In the genomic region with DNA sequence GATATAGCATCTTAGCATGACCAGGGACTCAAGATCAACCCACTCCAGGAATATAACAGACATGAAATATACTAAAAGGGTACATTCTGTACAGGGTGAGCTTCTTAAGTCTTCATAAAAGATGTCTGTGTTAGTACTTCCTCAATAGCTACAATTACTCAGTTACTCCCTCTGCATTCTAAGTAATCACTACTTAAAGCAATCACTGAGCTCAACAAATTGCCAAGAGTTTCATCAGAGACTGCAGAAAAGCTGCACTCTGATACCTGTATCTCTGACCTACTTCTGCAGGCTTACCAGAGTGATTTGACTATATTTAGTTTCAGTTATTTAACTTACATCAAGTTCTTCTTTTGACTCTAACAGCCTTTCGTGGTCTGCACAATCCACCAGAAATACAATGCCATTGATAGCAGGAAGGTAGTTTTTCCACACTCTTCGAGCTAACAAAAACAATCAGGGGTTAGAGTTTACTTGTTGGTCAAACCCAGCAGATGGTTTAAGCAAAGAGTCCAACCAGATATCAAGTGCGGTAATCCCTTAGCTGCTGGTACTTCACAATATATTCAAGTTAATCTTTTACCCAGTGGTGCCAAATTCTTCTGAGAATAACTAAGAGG, we compare ENCODE assay signal across 11 cellular contexts. TPM values are rescaled to one million over a fixed set of nuclear protein-coding genes. Genes with fewer than 3 reads are reported as not detected.
DNase-seq lines count a peak whose midpoint lies in the region; ATAC-seq, FAIRE-seq and TF ChIP-seq lines count a peak whose summit lies in the region.
"Had no signal": no experiment of that assay in that cellular context is flagged by ENCODE, and none has a peak within 500 bp of the region (broad histone marks: within the 10 kb centered on the region; RNA-seq: fewer than 3 reads in every experiment).

No MANE protein-coding gene starts in this region.

- no peak for DNase-seq in GM18507 (ENCODE audit: extremely low spot score, insufficient read length, low read depth)
- no peak for DNase-seq in naive thymus-derived CD4-positive, alpha-beta T cell
- no peak for DNase-seq in NCI-H1436 treated with DMSO at 0.1 percent for 48 hours (lab: John Stamatoyannopoulos, UW)
- DNase-seq in SKM-1 (lab: John Stamatoyannopoulos, UW; ENCODE audit: unreplicated experiment), result no peak
- no peak for DNase-seq in NCI-H1694 treated with DMSO at 0.1 percent for 48 hours (lab: John Stamatoyannopoulos, UW)
- DNase-seq in NCI-H2107 (lab: John Stamatoyannopoulos, UW), result no peak
- DNase-seq: effector CD4-positive, alpha-beta T cell; immature natural killer cell had no signal

- no peak for TF ChIP-seq CTCF in HEK293 (tag by site-specific recombination; IDR thresholded peaks at IDR 0.05)

- peaks cover 59 to 76% of the 10 kb centered on the region in 2 experiments for H3K36me3 ChIP-seq in HEK293 (ENCODE audit: control insufficient read depth in 2 of 2, insufficient read depth in 1 of 2, low read length in 2 of 2)
- peaks cover 13 to 75% (median 50%) of the 10 kb centered on the region in 3 experiments for H3K36me3 ChIP-seq in naive thymus-derived CD4-positive, alpha-beta T cell (ENCODE audit: control insufficient read depth in 2 of 3, insufficient read depth in 3 of 3, low read length in 3 of 3)

- POLR2A ChIA-PET in HEK293 (lab: Yijun Ruan, JAX), result interaction anchor here (0.6 to 1.4 kb wide), 3 partner anchors 11 to 295 kb away, joined by 3 to 8 read pairs (median 3); no protein-coding TSS in a partner anchor
- POLR2A ChIA-PET in naive thymus-derived CD4-positive, alpha-beta T cell (lab: Charles Lee), result no interaction called here

- H3K9me3 Mint-ChIP-seq in T-helper 1 cell treated with Interleukin-12 subunit alpha and Interleukin-12 subunit beta and Interleukin-4 antibody, amounts not matched to agents 30 μg/mL and 1 μg/mL, for 36 hours, result no peaks in the 10 kb centered on the region
- no peaks in the 10 kb centered on the region for H3K9me3 Mint-ChIP-seq in naive thymus-derived CD4-positive, alpha-beta T cell
- H3K9me3 Mint-ChIP-seq: immature natural killer cell had no signal

- H3K27ac ChIP-seq in HEK293 (ENCODE audit: extremely low read depth, low read depth, low read length), result no peak overlapping the region
- no peak overlapping the region for H3K27ac ChIP-seq in naive thymus-derived CD4-positive, alpha-beta T cell (ENCODE audit: low read depth, low read length)
- H3K27ac ChIP-seq: thoracic aorta had no signal

- no peak overlapping the region for H3K4me3 ChIP-seq in HEK293 (ENCODE audit: low read depth, low read length)
- no peak overlapping the region for H3K4me3 ChIP-seq in naive thymus-derived CD4-positive, alpha-beta T cell (ENCODE audit: low read length)
- H3K4me3 ChIP-seq: thoracic aorta had no signal

- no peaks in the 10 kb centered on the region for H3K27me3 Mint-ChIP-seq in T-helper 1 cell treated with Interleukin-12 subunit alpha and Interleukin-12 subunit beta and Interleukin-4 antibody, amounts not matched to agents 30 μg/mL and 1 μg/mL, for 36 hours (ENCODE audit: low read depth)
- no peaks in the 10 kb centered on the region for H3K27me3 Mint-ChIP-seq in naive thymus-derived CD4-positive, alpha-beta T cell

- no peak for ATAC-seq in naive thymus-derived CD4-positive, alpha-beta T cell

- H3K36me3 Mint-ChIP-seq in T-helper 1 cell treated with Interleukin-12 subunit alpha and Interleukin-12 subunit beta and Interleukin-4 antibody, amounts not matched to agents 30 μg/mL and 1 μg/mL, for 36 hours (ENCODE audit: low read depth), result peaks cover 50% of the 10 kb centered on the region
- peaks cover 16 to 58% (median 40%) of the 10 kb centered on the region in 5 donors for H3K36me3 Mint-ChIP-seq in naive thymus-derived CD4-positive, alpha-beta T cell

- FAIRE-seq in GM18507 (lab: Jason Lieb, UNC), result peak; percentile 85

- intact Hi-C loops in naive thymus-derived CD4-positive, alpha-beta T cell (cut with micrococcal nuclease), result loop anchor here in 1 of 2 donors (2.0 to 10.0 kb wide), 3 partner anchors 23 to 385 kb away; a partner anchor contains a TSS

- H3K9me3 ChIP-seq in HEK293 (ENCODE audit: control insufficient read depth, insufficient read depth, low read depth, low read length), result no peaks in the 10 kb centered on the region
- no peaks in the 10 kb centered on the region for H3K9me3 ChIP-seq in naive thymus-derived CD4-positive, alpha-beta T cell (ENCODE audit: control insufficient read depth in 2 of 3, low read length in 3 of 3)
- H3K9me3 ChIP-seq: thoracic aorta had no signal

- H3K4me3 Mint-ChIP-seq in T-helper 1 cell treated with Interleukin-12 subunit alpha and Interleukin-12 subunit beta and Interleukin-4 antibody, amounts not matched to agents 30 μg/mL and 1 μg/mL, for 36 hours, result peak overlapping the region; percentile 62
- H3K4me3 Mint-ChIP-seq in naive thymus-derived CD4-positive, alpha-beta T cell, result peak overlapping the region in 1 of 10 donors; percentile 70
- H3K4me3 Mint-ChIP-seq: immature natural killer cell had no signal

- CTCF ChIA-PET in HEK293 (lab: Yijun Ruan, JAX), result interaction anchor here (0.6 to 2.1 kb wide), 2 partner anchors 11 to 22 kb away, joined by 7 to 9 read pairs; no protein-coding TSS in a partner anchor
- CTCF ChIA-PET in naive thymus-derived CD4-positive, alpha-beta T cell (lab: Charles Lee), result interaction anchor here (1.0 kb wide), 1 partner anchor 17 kb away, joined by 3 read pairs; no protein-coding TSS in a partner anchor

- peaks cover 43% of the 10 kb centered on the region for H3K4me1 Mint-ChIP-seq in T-helper 1 cell treated with Interleukin-12 subunit alpha and Interleukin-12 subunit beta and Interleukin-4 antibody, amounts not matched to agents 30 μg/mL and 1 μg/mL, for 36 hours (ENCODE audit: low read depth)
- H3K4me1 Mint-ChIP-seq in naive thymus-derived CD4-positive, alpha-beta T cell, result peaks cover 0 to 39% (median 8%) of the 10 kb centered on the region in 7 donors

- H3K4me1 ChIP-seq in HEK293 (ENCODE audit: control insufficient read depth, insufficient read depth, low read length), result no peaks in the 10 kb centered on the region
- no peaks in the 10 kb centered on the region for H3K4me1 ChIP-seq in naive thymus-derived CD4-positive, alpha-beta T cell (ENCODE audit: control insufficient read depth in 2 of 2, insufficient read depth in 2 of 2, low read length in 2 of 2)

- H3K27me3 ChIP-seq in naive thymus-derived CD4-positive, alpha-beta T cell (ENCODE audit: control insufficient read depth in 2 of 2, insufficient read depth in 2 of 2, low read length in 2 of 2), result no peaks in the 10 kb centered on the region

- peak overlapping the region; percentile 95 for H3K27ac Mint-ChIP-seq in T-helper 1 cell treated with Interleukin-12 subunit alpha and Interleukin-12 subunit beta and Interleukin-4 antibody, amounts not matched to agents 30 μg/mL and 1 μg/mL, for 36 hours
- peak overlapping the region in 8 of 9 donors; percentile 11 to 94 (median 50) for H3K27ac Mint-ChIP-seq in naive thymus-derived CD4-positive, alpha-beta T cell

TF ChIP-seq in HEK293, 187 proteins besides CTCF, POLR2A, EP300 and RAD21 (continues in another document):
- TF ChIP-seq OSR2 (tag by site-specific recombination; IDR thresholded peaks at IDR 0.05), result no peak
- TF ChIP-seq, protein P1, sequence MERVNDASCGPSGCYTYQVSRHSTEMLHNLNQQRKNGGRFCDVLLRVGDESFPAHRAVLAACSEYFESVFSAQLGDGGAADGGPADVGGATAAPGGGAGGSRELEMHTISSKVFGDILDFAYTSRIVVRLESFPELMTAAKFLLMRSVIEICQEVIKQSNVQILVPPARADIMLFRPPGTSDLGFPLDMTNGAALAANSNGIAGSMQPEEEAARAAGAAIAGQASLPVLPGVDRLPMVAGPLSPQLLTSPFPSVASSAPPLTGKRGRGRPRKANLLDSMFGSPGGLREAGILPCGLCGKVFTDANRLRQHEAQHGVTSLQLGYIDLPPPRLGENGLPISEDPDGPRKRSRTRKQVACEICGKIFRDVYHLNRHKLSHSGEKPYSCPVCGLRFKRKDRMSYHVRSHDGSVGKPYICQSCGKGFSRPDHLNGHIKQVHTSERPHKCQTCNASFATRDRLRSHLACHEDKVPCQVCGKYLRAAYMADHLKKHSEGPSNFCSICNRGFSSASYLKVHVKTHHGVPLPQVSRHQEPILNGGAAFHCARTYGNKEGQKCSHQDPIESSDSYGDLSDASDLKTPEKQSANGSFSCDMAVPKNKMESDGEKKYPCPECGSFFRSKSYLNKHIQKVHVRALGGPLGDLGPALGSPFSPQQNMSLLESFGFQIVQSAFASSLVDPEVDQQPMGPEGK (tag by site-specific recombination; IDR thresholded peaks at IDR 0.05), result no peak
- peak; percentile 39; the same call in 1 of the 2 replicates for TF ChIP-seq ZBTB17 (tag by site-specific recombination; IDR thresholded peaks at IDR 0.05)
- TF ChIP-seq, protein P2, sequence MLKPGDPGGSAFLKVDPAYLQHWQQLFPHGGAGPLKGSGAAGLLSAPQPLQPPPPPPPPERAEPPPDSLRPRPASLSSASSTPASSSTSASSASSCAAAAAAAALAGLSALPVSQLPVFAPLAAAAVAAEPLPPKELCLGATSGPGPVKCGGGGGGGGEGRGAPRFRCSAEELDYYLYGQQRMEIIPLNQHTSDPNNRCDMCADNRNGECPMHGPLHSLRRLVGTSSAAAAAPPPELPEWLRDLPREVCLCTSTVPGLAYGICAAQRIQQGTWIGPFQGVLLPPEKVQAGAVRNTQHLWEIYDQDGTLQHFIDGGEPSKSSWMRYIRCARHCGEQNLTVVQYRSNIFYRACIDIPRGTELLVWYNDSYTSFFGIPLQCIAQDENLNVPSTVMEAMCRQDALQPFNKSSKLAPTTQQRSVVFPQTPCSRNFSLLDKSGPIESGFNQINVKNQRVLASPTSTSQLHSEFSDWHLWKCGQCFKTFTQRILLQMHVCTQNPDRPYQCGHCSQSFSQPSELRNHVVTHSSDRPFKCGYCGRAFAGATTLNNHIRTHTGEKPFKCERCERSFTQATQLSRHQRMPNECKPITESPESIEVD (tag by site-specific recombination; IDR thresholded peaks at IDR 0.05), result no peak

RNA-seq across cellular contexts. Expression of a gene that starts 23.3 kb away (rescaled TPM):
- total RNA-seq in naive thymus-derived CD4-positive, alpha-beta T cell, result 10 to 100 TPM; 34.6 to 50.0 (median 40.9) TPM
- 10 to 100 TPM; 30.2 to 35.4 TPM for polyA plus RNA-seq in naive thymus-derived CD4-positive, alpha-beta T cell

RNA-seq across cellular contexts. Expression of a gene that starts 39.2 kb away (rescaled TPM):
- 10 to 100 TPM; 13.6 to 30.9 (median 16.0) TPM for total RNA-seq in naive thymus-derived CD4-positive, alpha-beta T cell
- polyA plus RNA-seq in naive thymus-derived CD4-positive, alpha-beta T cell, result 1 to 10 TPM; 5.6 to 9.6 TPM
